19 cellular contexts compared by ENCODE assay signal in genomic region chr6:46381579-46381978, GRCh38.
"Had no signal": no experiment of that assay in that cellular context is flagged by ENCODE, and none has a peak within 500 bp of the region (broad histone marks: within the 10 kb centered on the region; RNA-seq: fewer than 3 reads in every experiment).

No MANE protein-coding gene starts in this region.

- DNase-seq: activated CD4-positive, alpha-beta T cell treated with anti-CD3 and anti-CD28 coated beads, Interleukin-2, amount 10 ng/mL, durations not matched to agents 7 days and 5 days; activated CD8-positive, alpha-beta T cell treated with anti-CD3 and anti-CD28 coated beads, Interleukin-2, amount 10 ng/mL, durations not matched to agents 7 days and 5 days; activated naive CD4-positive, alpha-beta T cell treated with anti-CD3 and anti-CD28 coated beads for 36 hours; activated T-cell treated with anti-CD3 and anti-CD28 coated beads, Interleukin-2, amount 50 U/mL, for 4 hours; central memory CD4-positive, alpha-beta T cell; foreskin keratinocyte; glutamatergic neuron; hippocampal formation; left colon; midbrain; nephron progenitor cell; occipital lobe; stimulated activated CD4-positive, alpha-beta T cell treated with anti-CD3 and anti-CD28 coated beads, Interleukin-15, amount 100 ng/mL, for 24 hours; stimulated activated CD4-positive, alpha-beta T cell treated with anti-CD3 and anti-CD28 coated beads, Interleukin-2, amount 100 ng/mL, for 48 hours; stimulated activated naive CD8-positive, alpha-beta T cell treated with anti-CD3 and anti-CD28 coated beads, Interleukin-15, amount 100 ng/mL, for 72 hours; upper lobe of left lung had no signal

- H3K36me3 ChIP-seq: prostate gland, right atrium auricular region, upper lobe of left lung had no signal

- H3K27ac ChIP-seq: foreskin keratinocyte, prostate gland, right atrium auricular region, upper lobe of left lung had no signal

- H3K4me1 ChIP-seq: foreskin keratinocyte, prostate gland had no signal

- H3K4me3 ChIP-seq: prostate gland, right atrium auricular region, upper lobe of left lung had no signal

- ATAC-seq: activated CD4-positive, CD25-positive, alpha-beta regulatory T cell treated with anti-CD3 and anti-CD28 coated beads, Interleukin-2, amount 50 U/mL, for 24 hours; activated CD8-positive, alpha-beta T cell treated with anti-CD3 and anti-CD28 coated beads, Interleukin-2, amount 10 ng/mL, durations not matched to agents 7 days and 5 days; activated T-cell treated with anti-CD3 and anti-CD28 coated beads, Interleukin-2, amount 50 U/mL, for 4 hours; foreskin keratinocyte; stimulated activated naive CD8-positive, alpha-beta T cell treated with anti-CD3 and anti-CD28 coated beads, Interleukin-15, amount 100 ng/mL, for 72 hours had no signal

- H3K27me3 ChIP-seq: right atrium auricular region, upper lobe of left lung had no signal

- H3K9me3 ChIP-seq: prostate gland, right atrium auricular region, upper lobe of left lung had no signal
